In genomic region chr16:64659863-64660262, GRCh38 we compare ENCODE assay signal across 8 cellular contexts.
"Had no signal": no experiment of that assay in that cellular context is flagged by ENCODE, and none has a peak within 500 bp of the region (broad histone marks: within the 10 kb centered on the region; RNA-seq: fewer than 3 reads in every experiment).

No MANE protein-coding gene starts in this region.

- H3K4me3 Mint-ChIP-seq: IgD-negative memory B cell had no signal

- H3K27ac Mint-ChIP-seq: IgD-negative memory B cell had no signal

- H3K9ac ChIP-seq: KMS-11 had no signal

- H3K4me2 ChIP-seq: KMS-11 had no signal

- H3K36me3 Mint-ChIP-seq: IgD-negative memory B cell had no signal

- H3K27me3 Mint-ChIP-seq: IgD-negative memory B cell had no signal

- DNase-seq: IMR-90, KBM-7, KG1 had no signal

- H3K4me3 ChIP-seq: K562 had no signal

- ATAC-seq: HepG2, K562 had no signal

- H3K27ac ChIP-seq: HL-60, KMS-11 had no signal

- H3K4me1 Mint-ChIP-seq: IgD-negative memory B cell had no signal
